Comparison of ENCODE assay signal across 35 cellular contexts in genomic region chr6:122615409-122615808, GRCh38. TPM values are rescaled to one million over a fixed set of nuclear protein-coding genes. Genes with fewer than 3 reads are reported as not detected.
"Had no signal": no experiment of that assay in that cellular context is flagged by ENCODE, and none has a peak within 500 bp of the region (broad histone marks: within the 10 kb centered on the region; RNA-seq: fewer than 3 reads in every experiment).

No MANE protein-coding gene starts in this region.

- H3K4me3 ChIP-seq: MG63 had no signal

- H3K36me3 ChIP-seq: MG63 had no signal

- DNase-seq: Karpas-422, Kasumi-1, MG63, MM.1S, MV-4-11, NCI-H1048, NCI-H1092, NCI-H1092 treated with DMSO at 0.1 percent for 48 hours, NCI-H1105, NCI-H1105 treated with DMSO at 0.1 percent for 48 hours, NCI-H1417, NCI-H1417 treated with DMSO at 0.1 percent for 48 hours, NCI-H1436, NCI-H1436 treated with DMSO at 0.1 percent for 48 hours, NCI-H146, NCI-H1694, NCI-H1694 treated with DMSO at 0.1 percent for 48 hours, NCI-H187, NCI-H187 treated with DMSO at 0.1 percent for 48 hours, NCI-H1930, NCI-H2029, NCI-H2081, NCI-H2081 treated with DMSO at 0.1 percent for 48 hours, NCI-H2107, NCI-H2171, NCI-H2171 treated with DMSO at 0.1 percent for 48 hours, NCI-H2227 treated with DMSO at 0.1 percent for 48 hours, NCI-H226, NCI-H345, NCI-H446, NCI-H446 treated with DMSO at 0.1 percent for 48 hours, NCI-H510A, NCI-H510A treated with DMSO at 0.1 percent for 48 hours, NCI-H524 had no signal

- H3K9me3 ChIP-seq: MG63 had no signal

RNA-seq across cellular contexts. Expression of gene PKIB, which starts 5.2 kb away (rescaled TPM):
- total RNA-seq: NCI-H460 had no signal
